Comparison of ENCODE assay signal across 8 cellular contexts in the genomic region with DNA sequence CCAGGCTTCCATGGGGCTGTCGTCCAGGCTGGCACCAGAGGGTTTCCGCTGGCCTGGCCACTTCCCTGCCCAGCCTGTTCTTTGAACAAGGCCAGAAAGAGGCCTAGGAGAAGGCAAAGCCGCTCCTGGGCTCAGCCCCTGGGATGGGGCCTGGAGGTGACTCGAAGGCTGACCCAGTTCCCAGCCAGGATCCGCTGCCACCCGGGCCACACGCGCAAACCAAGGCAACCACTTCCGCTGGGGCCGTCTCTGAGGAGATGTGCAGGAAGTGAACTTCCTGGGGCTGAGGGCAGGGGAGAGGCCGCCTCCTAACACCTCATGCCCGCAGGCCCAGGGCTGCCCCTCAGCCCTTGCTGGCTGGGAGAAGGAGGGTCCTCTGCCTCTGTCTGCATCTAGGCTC. TPM values are rescaled to one million over a fixed set of nuclear protein-coding genes. Genes with fewer than 3 reads are reported as not detected.
DNase-seq lines count a peak whose midpoint lies in the region; ATAC-seq and TF ChIP-seq lines count a peak whose summit lies in the region.

No MANE protein-coding gene starts in this region.

- TF ChIP-seq CTCF in esophagus muscularis mucosa (IDR thresholded peaks at IDR 0.05) (no peak), Caco-2 (IDR thresholded peaks at IDR 0.05; ENCODE audit: insufficient read depth in 1 of 2, low read depth in 1 of 2, low read length in 1 of 2, severe bottlenecking in 1 of 2, unreplicated experiment in 1 of 2) (no peak)

- no peak for TF ChIP-seq EP300 in esophagus muscularis mucosa (IDR thresholded peaks at IDR 0.05)

- no peak overlapping the region for H2BK120ac ChIP-seq in mesendoderm (ENCODE audit: low read depth, low read length)

- H3K18ac ChIP-seq in mesendoderm (ENCODE audit: low read length), result no peak overlapping the region

- ATAC-seq in HG03460 (IDR thresholded peaks at IDR 0.05; ENCODE audit: unreplicated experiment), result peak; percentile 78

- no peak overlapping the region for H4K5ac ChIP-seq in mesendoderm (ENCODE audit: low read length)

- CTCF ChIA-PET in Caco-2 (lab: Charles Lee), result no interaction called here

- H3K27ac Mint-ChIP-seq in Caco-2 (ENCODE audit: unreplicated experiment), result no peak overlapping the region

- H3K9ac ChIP-seq in mesendoderm (ENCODE audit: low read length), result no peak overlapping the region

- POLR2A ChIA-PET in Caco-2 (lab: Charles Lee), result no interaction called here

- H2AK5ac ChIP-seq in mesendoderm (ENCODE audit: low read length), result no peak overlapping the region

- no peaks in the 10 kb centered on the region for H3K79me2 ChIP-seq in mesendoderm (ENCODE audit: control insufficient read depth, insufficient read depth, low read length)

- no peaks in the 10 kb centered on the region for H3K4me1 Mint-ChIP-seq in Caco-2 (ENCODE audit: low read depth, unreplicated experiment)

- H3K4me2 ChIP-seq in mesendoderm (ENCODE audit: low read length), result no peak overlapping the region

- TF ChIP-seq POLR2A in GM18951 (IDR thresholded peaks at IDR 0.05; ENCODE audit: extremely low read depth, insufficient read depth, insufficient read length) (peak; percentile 48), esophagus muscularis mucosa (IDR thresholded peaks at IDR 0.05; ENCODE audit: low read depth) (no peak)

- peak; percentile 55 to 78 for DNase-seq in activated CD4-positive, alpha-beta T cell treated with anti-CD3 and anti-CD28 coated beads, Interleukin-2, amount 50 U/mL, for 24 hours (ENCODE audit: low read depth in 1 of 2, low spot score in 1 of 2)
- DNase-seq in esophagus muscularis mucosa (ENCODE audit: extremely low spot score) (no peak), mesendoderm (no peak), Caco-2 (no peak), DMS53 treated with DMSO at 0.1 percent for 48 hours (lab: John Stamatoyannopoulos, UW; ENCODE audit: unreplicated experiment) (no peak)
- peak; percentile 68 to 78 (median 71) for DNase-seq in stimulated activated CD4-positive, alpha-beta T cell treated with anti-CD3 and anti-CD28 coated beads, TNF-alpha, amount 100 ng/mL, for 48 hours (ENCODE audit: low read depth in 3 of 3)

- H3K27ac ChIP-seq in esophagus muscularis mucosa (replicated peaks in 1 of 4) (peak overlapping the region; percentile 72 to 84 (median 79)), mesendoderm (ENCODE audit: low read depth, low read length) (no peak overlapping the region)

- H4K8ac ChIP-seq in mesendoderm (ENCODE audit: low read depth, low read length), result no peak overlapping the region

- WGBS in esophagus muscularis mucosa, result no CpG with 5 or more reads among the region's 12 CpGs
- WGBS in mesendoderm (ENCODE audit: extremely low coverage, insufficient coverage, low lambda C conversion rate), result no CpG with 5 or more reads among the region's 12 CpGs

- peaks cover 2% of the 10 kb centered on the region for H3K27me3 Mint-ChIP-seq in Caco-2 (ENCODE audit: insufficient read depth, unreplicated experiment)

- intact Hi-C loops in esophagus muscularis mucosa (cut with DNase I) (no loop called here), Caco-2 (cut with micrococcal nuclease; ENCODE audit: unreplicated experiment) (no loop called here)

- peaks cover 4 to 30% (median 18%) of the 10 kb centered on the region in 4 donors for H3K36me3 ChIP-seq in esophagus muscularis mucosa
- no peaks in the 10 kb centered on the region for H3K36me3 ChIP-seq in mesendoderm (ENCODE audit: control insufficient read depth, insufficient read depth, low read length)
- no peaks in the 10 kb centered on the region; the same call in 1 of the 2 replicates for H3K36me3 ChIP-seq in Caco-2 (ENCODE audit: control insufficient read depth, insufficient read depth, low read length)

- H3K4me1 ChIP-seq in esophagus muscularis mucosa (peaks cover 72 to 87% (median 82%) of the 10 kb centered on the region in 4 donors), mesendoderm (ENCODE audit: control insufficient read depth, low read depth, low read length) (no peaks in the 10 kb centered on the region), Caco-2 (peaks cover 4% of the 10 kb centered on the region; the same call in 1 of the 2 replicates)

- H2BK5ac ChIP-seq in mesendoderm (ENCODE audit: low read length), result no peak overlapping the region

- H3K4me3 Mint-ChIP-seq in Caco-2 (ENCODE audit: unreplicated experiment), result no peak overlapping the region

- in situ Hi-C loops in GM18951 (cut with MboI; ENCODE audit: low sequenced_read_pairs, unreplicated experiment), result no loop called here

- no peak overlapping the region for H3K4ac ChIP-seq in mesendoderm (ENCODE audit: low read depth, low read length)

- H3K4me3 ChIP-seq in esophagus muscularis mucosa (no peak overlapping the region), mesendoderm (ENCODE audit: low read length) (no peak overlapping the region), Caco-2 (ENCODE audit: low read depth, low read length) (no peak overlapping the region)

- no TSS peak for BruUV-seq in Caco-2 (replicated peaks; lab: Mats Ljungman, UMichigan)

- H3K9me3 ChIP-seq in esophagus muscularis mucosa (no peaks in the 10 kb centered on the region), Caco-2 (no peaks in the 10 kb centered on the region)

- H3K56ac ChIP-seq in mesendoderm (ENCODE audit: low read length), result no peak overlapping the region

- H3K27me3 ChIP-seq in esophagus muscularis mucosa (no peaks in the 10 kb centered on the region), mesendoderm (ENCODE audit: insufficient read depth, low read length, poor library complexity) (no peaks in the 10 kb centered on the region), Caco-2 (replicated peaks; ENCODE audit: control insufficient read depth, insufficient read depth, low read length) (no peaks in the 10 kb centered on the region)

- no peaks in the 10 kb centered on the region for H3K36me3 Mint-ChIP-seq in Caco-2 (ENCODE audit: insufficient read depth, unreplicated experiment)

- no peaks in the 10 kb centered on the region for H3K79me1 ChIP-seq in mesendoderm (ENCODE audit: low read length)

- no peak overlapping the region for H3K23ac ChIP-seq in mesendoderm (ENCODE audit: low read length)

- no peaks in the 10 kb centered on the region for H3K9me3 Mint-ChIP-seq in Caco-2 (ENCODE audit: unreplicated experiment)

- H2BK15ac ChIP-seq in mesendoderm (replicated peaks; ENCODE audit: low read depth), result no peak overlapping the region

RNA-seq across cellular contexts. Expression of a gene that starts 15.2 kb away (rescaled TPM):
- 10 to 100 TPM; 27.4 to 58.6 (median 36.1) TPM for total RNA-seq in esophagus muscularis mucosa
- polyA plus RNA-seq in mesendoderm (2013, experiment 1 of 2), result 3.0 TPM
- polyA plus RNA-seq in mesendoderm (2013, experiment 2 of 2), result 3.7 TPM
- 3.6 and 5.0 TPM in 2 replicates for total RNA-seq in Caco-2 (2022)

RNA-seq across cellular contexts. Expression of a gene that starts 34.6 kb away (rescaled TPM):
- total RNA-seq in esophagus muscularis mucosa (10 to 100 TPM; 27.0 to 52.9 (median 38.9) TPM), Caco-2 (2022) (20.8 and 23.6 TPM in 2 replicates)
- polyA plus RNA-seq in mesendoderm (2013, experiment 1 of 2), result 10.9 TPM
- 10.9 TPM for polyA plus RNA-seq in mesendoderm (2013, experiment 2 of 2)

Comparison
In these comparisons a context has a peak if more than half of its experiments do, and no peak if none do; other contexts are left out.
1. DNase-seq: peak in activated CD4-positive, alpha-beta T cell treated with anti-CD3 and anti-CD28 coated beads, Interleukin-2, amount 50 U/mL, for 24 hours (2 of 2) and stimulated activated CD4-positive, alpha-beta T cell treated with anti-CD3 and anti-CD28 coated beads, TNF-alpha, amount 100 ng/mL, for 48 hours (3 of 3); none in esophagus muscularis mucosa (single experiment), mesendoderm (single experiment), Caco-2 (0 of 2) and DMS53 treated with DMSO at 0.1 percent for 48 hours (single experiment).